In genomic region chr2:16093639-16094447, GRCh38 we compare ENCODE assay signal across 22 cellular contexts.
DNase-seq lines count a peak whose midpoint lies in the region; ATAC-seq, FAIRE-seq and TF ChIP-seq lines count a peak whose summit lies in the region.
"Had no signal": no experiment of that assay in that cellular context is flagged by ENCODE, and none has a peak within 500 bp of the region (broad histone marks: within the 10 kb centered on the region; RNA-seq: fewer than 3 reads in every experiment).

No MANE protein-coding gene starts in this region.

- H3K4me3 Mint-ChIP-seq in type B pancreatic cell = no peak overlapping the region
- no peak overlapping the region for H3K4me3 Mint-ChIP-seq in CD8-positive, alpha-beta T cell
- H3K4me3 Mint-ChIP-seq: activated naive CD8-positive, alpha-beta T cell; activated T-cell treated with anti-CD3 and anti-CD28 coated beads, Interleukin-2, amount 50 U/mL, for 72 hours; naive thymus-derived CD4-positive, alpha-beta T cell; T-helper 2 cell treated with Interferon-gamma antibody and Interleukin-4, amounts not matched to agents 5 μg/mL and 100 μg/mL, for 36 hours had no signal

- TF ChIP-seq CTCF in pancreas (IDR thresholded peaks at IDR 0.05) (no peak), type B pancreatic cell (conservative IDR thresholded peaks at IDR 0.05) (no peak)
- no peak for TF ChIP-seq CTCF in CD8-positive, alpha-beta T cell (IDR thresholded peaks at IDR 0.05)

- no peaks in the 10 kb centered on the region for H3K36me3 ChIP-seq in pancreas
- H3K36me3 ChIP-seq in CD8-positive, alpha-beta T cell (ENCODE audit: insufficient read depth, low read length) = no peaks in the 10 kb centered on the region
- H3K36me3 ChIP-seq: brain microvascular endothelial cell, spleen, suprapubic skin had no signal

- DNase-seq in Daoy (ENCODE audit: low read depth) = peak; percentile 30
- peak; percentile 18 for DNase-seq in RPMI8226
- peak; percentile 3 for DNase-seq in iris pigment epithelial cell (ENCODE audit: low read depth)
- peak in 1 of 6 donors; percentile 15 for DNase-seq in pancreas
- DNase-seq in type B pancreatic cell (ENCODE audit: extremely low spot score, unreplicated experiment) = no peak
- DNase-seq in CD8-positive, alpha-beta T cell = no peak
- DNase-seq in AG20443 (ENCODE audit: low spot score) = no peak
- DNase-seq: activated CD8-positive, alpha-beta memory T cell treated with anti-CD3 and anti-CD28 coated beads for 24 hours; activated T-cell treated with anti-CD3 and anti-CD28 coated beads, Interleukin-2, amount 50 U/mL, for 72 hours; brain microvascular endothelial cell; dermis blood vessel endothelial cell; naive thymus-derived CD4-positive, alpha-beta T cell; NCI-H1694; NCI-H446; spleen had no signal

- ATAC-seq in pancreas = peak in 3 of 4 donors; percentile 25 to 65 (median 58)
- no peak for ATAC-seq in CD8-positive, alpha-beta T cell
- ATAC-seq: activated CD4-positive, CD25-positive, alpha-beta regulatory T cell treated with anti-CD3 and anti-CD28 coated beads, Interleukin-2, amount 50 U/mL, for 24 hours; activated T-cell treated with anti-CD3 and anti-CD28 coated beads, Interleukin-2, amount 50 U/mL, for 72 hours; naive thymus-derived CD4-positive, alpha-beta T cell had no signal

- no peak for FAIRE-seq in pancreas (lab: Jason Lieb, UNC)
- FAIRE-seq: frontal cortex, HTR-8/SVneo had no signal

- H3K4me3 ChIP-seq in pancreas = no peak overlapping the region
- no peak overlapping the region for H3K4me3 ChIP-seq in CD8-positive, alpha-beta T cell (ENCODE audit: low read depth, low read length)
- H3K4me3 ChIP-seq: spleen, suprapubic skin had no signal

- no peak overlapping the region for H3K27ac ChIP-seq in pancreas
- no peak overlapping the region for H3K27ac ChIP-seq in CD8-positive, alpha-beta T cell (ENCODE audit: low read depth, low read length)
- H3K27ac ChIP-seq: brain microvascular endothelial cell, spleen, suprapubic skin had no signal

- intact Hi-C loops in pancreas (cut with DNase I) = no loop called here
- intact Hi-C loops in CD8-positive, alpha-beta T cell (cut with DNase I, micrococcal nuclease) = no loop called here

- H3K4me1 Mint-ChIP-seq in type B pancreatic cell (ENCODE audit: unreplicated experiment) = peaks cover 21% of the 10 kb centered on the region
- H3K4me1 Mint-ChIP-seq in CD8-positive, alpha-beta T cell (ENCODE audit: low read depth) = no peaks in the 10 kb centered on the region
- H3K4me1 Mint-ChIP-seq: naive thymus-derived CD4-positive, alpha-beta T cell had no signal

- no peaks in the 10 kb centered on the region for H3K27me3 ChIP-seq in pancreas
- no peaks in the 10 kb centered on the region for H3K27me3 ChIP-seq in CD8-positive, alpha-beta T cell (ENCODE audit: insufficient read depth, low read length)
- H3K27me3 ChIP-seq: brain microvascular endothelial cell, suprapubic skin had no signal

- CTCF ChIA-PET in CD8-positive, alpha-beta T cell (lab: Charles Lee) = interaction anchor here (1.4 kb wide), 1 partner anchor 154 kb away, joined by 4 read pairs; the partner anchor contains the start of gene MYCN

- POLR2A ChIA-PET in CD8-positive, alpha-beta T cell (lab: Charles Lee) = no interaction called here

- no peaks in the 10 kb centered on the region for H3K4me1 ChIP-seq in pancreas
- H3K4me1 ChIP-seq in CD8-positive, alpha-beta T cell (ENCODE audit: insufficient read depth, low read length) = no peaks in the 10 kb centered on the region
- H3K4me1 ChIP-seq: spleen, suprapubic skin had no signal

- H3K9me3 ChIP-seq in pancreas = no peaks in the 10 kb centered on the region
- no peaks in the 10 kb centered on the region for H3K9me3 ChIP-seq in CD8-positive, alpha-beta T cell (ENCODE audit: low read length)
- H3K9me3 ChIP-seq: spleen, suprapubic skin had no signal

- H3K27me3 Mint-ChIP-seq in type B pancreatic cell = no peaks in the 10 kb centered on the region
- no peaks in the 10 kb centered on the region for H3K27me3 Mint-ChIP-seq in CD8-positive, alpha-beta T cell (ENCODE audit: low read depth)
- H3K27me3 Mint-ChIP-seq: activated naive CD8-positive, alpha-beta T cell; progenitor cell of endocrine pancreas had no signal

- H3K27ac Mint-ChIP-seq in type B pancreatic cell = no peak overlapping the region
- H3K27ac Mint-ChIP-seq in CD8-positive, alpha-beta T cell = no peak overlapping the region
- H3K27ac Mint-ChIP-seq: activated naive CD8-positive, alpha-beta T cell; activated T-cell treated with anti-CD3 and anti-CD28 coated beads, Interleukin-2, amount 50 U/mL, for 72 hours; naive thymus-derived CD4-positive, alpha-beta T cell; progenitor cell of endocrine pancreas; T-helper 2 cell treated with Interferon-gamma antibody and Interleukin-4, amounts not matched to agents 5 μg/mL and 100 μg/mL, for 36 hours had no signal

- no peaks in the 10 kb centered on the region for H3K9me3 Mint-ChIP-seq in type B pancreatic cell
- no peaks in the 10 kb centered on the region for H3K9me3 Mint-ChIP-seq in CD8-positive, alpha-beta T cell
- H3K9me3 Mint-ChIP-seq: activated T-cell treated with anti-CD3 and anti-CD28 coated beads, Interleukin-2, amount 50 U/mL, for 72 hours; T-helper 2 cell treated with Interferon-gamma antibody and Interleukin-4, amounts not matched to agents 5 μg/mL and 100 μg/mL, for 36 hours had no signal

- 43 to 44% methylated on average over 16 of the region's 16 CpGs for WGBS in pancreas, 2 donors

- H3K36me3 Mint-ChIP-seq in type B pancreatic cell = no peaks in the 10 kb centered on the region
- H3K36me3 Mint-ChIP-seq in CD8-positive, alpha-beta T cell = no peaks in the 10 kb centered on the region
- H3K36me3 Mint-ChIP-seq: activated naive CD8-positive, alpha-beta T cell; naive thymus-derived CD4-positive, alpha-beta T cell had no signal

Comparison
In these comparisons a context has a peak if more than half of its experiments do, and no peak if none do; other contexts are left out.
1. DNase-seq: peak in Daoy (single experiment), RPMI8226 (single experiment) and iris pigment epithelial cell (single experiment); none in type B pancreatic cell (single experiment), CD8-positive, alpha-beta T cell (0 of 7) and AG20443 (single experiment).